ENCODE assay signal across 1 cellular context in genomic region chr6:43394982-43395381, GRCh38.
TF ChIP-seq lines count a peak whose summit lies in the region.

No MANE protein-coding gene starts in this region.

TF ChIP-seq in K562, 482 proteins besides CTCF, POLR2A, EP300 and RAD21:
- peak; percentile 57 for TF ChIP-seq ZFP36 (IDR thresholded peaks at IDR 0.05; ENCODE audit: low read depth, low read length, partially characterized antibody)
- TF ChIP-seq ARID3A (IDR thresholded peaks at IDR 0.05; ENCODE audit: borderline replicate concordance, low read depth, low read length) = no peak
